ENCODE assay signal across 8 cellular contexts in the genomic region with DNA sequence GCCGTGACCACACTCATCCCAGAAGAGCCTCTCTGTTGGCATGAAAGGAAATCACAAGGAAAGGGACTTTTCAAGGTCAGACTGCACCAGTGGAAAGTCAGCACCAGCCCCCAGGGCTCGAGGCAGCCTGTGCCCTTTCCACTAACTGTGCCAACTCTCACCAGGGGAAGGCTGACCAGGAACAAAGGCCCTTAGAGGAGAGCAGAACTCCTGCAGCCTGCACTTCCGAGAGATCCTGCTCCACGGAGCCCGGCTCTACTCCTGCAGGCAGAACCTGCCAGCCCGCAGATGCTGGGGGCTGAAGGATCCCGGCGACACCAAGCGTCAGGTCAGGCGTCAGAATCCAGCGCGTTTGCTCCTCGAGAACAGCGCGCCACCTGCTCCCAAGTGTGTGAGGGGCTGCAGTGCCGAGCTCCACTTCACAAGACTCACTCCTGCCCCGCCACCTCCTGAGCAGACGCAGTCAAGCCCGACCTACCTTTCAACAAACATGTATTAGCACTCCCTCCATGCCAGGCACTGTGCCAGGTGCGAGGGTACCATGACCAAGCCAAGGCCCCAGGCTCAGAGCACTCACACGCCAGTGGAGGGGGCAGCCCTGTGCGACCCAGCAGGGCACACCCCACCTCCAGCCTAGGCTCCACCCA. TPM values are rescaled to one million over a fixed set of nuclear protein-coding genes. Genes with fewer than 3 reads are reported as not detected.
A peak's percentile ranks its signal among the peaks of the same experiment; 100 is the strongest.
DNase-seq lines count a peak whose midpoint lies in the region; ATAC-seq and TF ChIP-seq lines count a peak whose summit lies in the region.

No MANE protein-coding gene starts in this region.

- H3K36me3 ChIP-seq in iPS-18a (ENCODE audit: control insufficient read depth, low read depth, low read length), result no peaks in the 10 kb centered on the region

- H3K27ac ChIP-seq in iPS-18a (ENCODE audit: low read length), result no peak overlapping the region

- peaks cover 9% of the 10 kb centered on the region for H3K4me1 Mint-ChIP-seq in activated B cell treated with CpG ODN at 0.5 μM for 24 hours
- peaks cover 8% of the 10 kb centered on the region for H3K4me1 Mint-ChIP-seq in stimulated activated memory B cell treated with anti-CD40 and anti-IgM and Interleukin-4, amounts not matched to agents 10 μg/mL and 1 μg/mL and 100 μg/mL, for 72 hours

- no peaks in the 10 kb centered on the region for H3K9me3 Mint-ChIP-seq in activated B cell treated with CpG ODN at 0.5 μM for 24 hours
- peaks cover 3% of the 10 kb centered on the region for H3K9me3 Mint-ChIP-seq in stimulated activated memory B cell treated with anti-CD40 and anti-IgM and Interleukin-4, amounts not matched to agents 10 μg/mL and 1 μg/mL and 100 μg/mL, for 72 hours

- H3K27me3 Mint-ChIP-seq in activated B cell treated with CpG ODN at 0.5 μM for 24 hours, result peaks cover 44% of the 10 kb centered on the region
- peaks cover 79% of the 10 kb centered on the region for H3K27me3 Mint-ChIP-seq in stimulated activated memory B cell treated with anti-CD40 and anti-IgM and Interleukin-4, amounts not matched to agents 10 μg/mL and 1 μg/mL and 100 μg/mL, for 72 hours

- intact Hi-C loops in Right ventricle myocardium inferior (cut with DNase I) (loop anchor here (10.0 kb wide), 1 partner anchor 180 kb away; no protein-coding TSS in a partner anchor), cardiac septum (cut with DNase I) (loop anchor here (2.0 kb wide), 1 partner anchor 178 kb away; no protein-coding TSS in a partner anchor), activated B cell treated with CpG ODN at 0.5 μM for 24 hours (cut with micrococcal nuclease) (loop anchor here (1.0 to 10.0 kb wide), 7 partner anchors 92 to 1162 kb away; no protein-coding TSS in a partner anchor)

- no peaks in the 10 kb centered on the region for H3K9me3 ChIP-seq in iPS-18a (ENCODE audit: control insufficient read depth, low read depth, low read length)

- DNase-seq in Right ventricle myocardium inferior (ENCODE audit: missing footprints) (no peak), cardiac septum (ENCODE audit: low spot score) (no peak), activated B cell treated with CpG ODN at 0.5 μM for 24 hours (no peak)
- DNase-seq in stimulated activated CD4-positive, alpha-beta T cell treated with anti-CD3 and anti-CD28 coated beads, Interleukin-12 subunit alpha, Interleukin-12 subunit beta, amount 100 ng/mL, for 4 hours, result no peak
- no peak for DNase-seq in stimulated activated CD4-positive, alpha-beta T cell treated with anti-CD3 and anti-CD28 coated beads, Interleukin-4, amount 100 ng/mL, for 4 hours

- no peak overlapping the region for H3K27ac Mint-ChIP-seq in activated B cell treated with CpG ODN at 0.5 μM for 24 hours
- H3K27ac Mint-ChIP-seq in stimulated activated memory B cell treated with anti-CD40 and anti-IgM and Interleukin-4, amounts not matched to agents 10 μg/mL and 1 μg/mL and 100 μg/mL, for 72 hours, result peak overlapping the region; percentile 33

- H3K4me3 ChIP-seq in iPS-18a (ENCODE audit: low read length), result peak overlapping the region; percentile 40

- CTCF ChIA-PET in activated B cell treated with CpG ODN at 0.5 μM for 24 hours (lab: Charles Lee), result interaction anchor here (1.0 to 2.3 kb wide), 4 partner anchors 129 to 593 kb away, joined by 5 to 8 read pairs (median 6); no protein-coding TSS in a partner anchor

- POLR2A ChIA-PET in activated B cell treated with CpG ODN at 0.5 μM for 24 hours (lab: Charles Lee), result no interaction called here

- TF ChIP-seq CTCF in activated B cell treated with CpG ODN at 0.5 μM for 24 hours (IDR thresholded peaks at IDR 0.05), result no peak

- peaks cover 29% of the 10 kb centered on the region for H3K27me3 ChIP-seq in iPS-18a (ENCODE audit: control insufficient read depth, insufficient read depth, low read length)

- H3K36me3 Mint-ChIP-seq in activated B cell treated with CpG ODN at 0.5 μM for 24 hours (ENCODE audit: low read depth), result no peaks in the 10 kb centered on the region
- H3K36me3 Mint-ChIP-seq in stimulated activated memory B cell treated with anti-CD40 and anti-IgM and Interleukin-4, amounts not matched to agents 10 μg/mL and 1 μg/mL and 100 μg/mL, for 72 hours, result no peaks in the 10 kb centered on the region

- no peak overlapping the region for H3K9ac ChIP-seq in iPS-18a (ENCODE audit: low read length)

- H3K4me1 ChIP-seq in iPS-18a (ENCODE audit: control insufficient read depth, low read depth, low read length), result no peaks in the 10 kb centered on the region

- peak; percentile 69 for ATAC-seq in Right ventricle myocardium inferior
- peak; percentile 59 for ATAC-seq in HG03354 (IDR thresholded peaks at IDR 0.05; ENCODE audit: poor library complexity, severe bottlenecking, unreplicated experiment)
- peak; percentile 56 for ATAC-seq in activated B cell treated with CpG ODN at 0.5 μM for 24 hours (ENCODE audit: low read depth)
- peak; percentile 49 for ATAC-seq in stimulated activated memory B cell treated with anti-CD40 and anti-IgM and Interleukin-4, amounts not matched to agents 10 μg/mL and 1 μg/mL and 100 μg/mL, for 72 hours

- peak overlapping the region; percentile 48 for H3K4me3 Mint-ChIP-seq in activated B cell treated with CpG ODN at 0.5 μM for 24 hours
- peak overlapping the region; percentile 61 for H3K4me3 Mint-ChIP-seq in stimulated activated memory B cell treated with anti-CD40 and anti-IgM and Interleukin-4, amounts not matched to agents 10 μg/mL and 1 μg/mL and 100 μg/mL, for 72 hours

RNA-seq across cellular contexts. Expression of gene HELT, which starts 13.6 kb away (rescaled TPM):
- total RNA-seq in Right ventricle myocardium inferior, result not detected
- total RNA-seq in cardiac septum, result not detected
- not detected in 2 replicates for total RNA-seq in activated B cell treated with CpG ODN at 0.5 μM for 24 hours
